Comparison of ENCODE assay signal across 9 cellular contexts in the genomic region with DNA sequence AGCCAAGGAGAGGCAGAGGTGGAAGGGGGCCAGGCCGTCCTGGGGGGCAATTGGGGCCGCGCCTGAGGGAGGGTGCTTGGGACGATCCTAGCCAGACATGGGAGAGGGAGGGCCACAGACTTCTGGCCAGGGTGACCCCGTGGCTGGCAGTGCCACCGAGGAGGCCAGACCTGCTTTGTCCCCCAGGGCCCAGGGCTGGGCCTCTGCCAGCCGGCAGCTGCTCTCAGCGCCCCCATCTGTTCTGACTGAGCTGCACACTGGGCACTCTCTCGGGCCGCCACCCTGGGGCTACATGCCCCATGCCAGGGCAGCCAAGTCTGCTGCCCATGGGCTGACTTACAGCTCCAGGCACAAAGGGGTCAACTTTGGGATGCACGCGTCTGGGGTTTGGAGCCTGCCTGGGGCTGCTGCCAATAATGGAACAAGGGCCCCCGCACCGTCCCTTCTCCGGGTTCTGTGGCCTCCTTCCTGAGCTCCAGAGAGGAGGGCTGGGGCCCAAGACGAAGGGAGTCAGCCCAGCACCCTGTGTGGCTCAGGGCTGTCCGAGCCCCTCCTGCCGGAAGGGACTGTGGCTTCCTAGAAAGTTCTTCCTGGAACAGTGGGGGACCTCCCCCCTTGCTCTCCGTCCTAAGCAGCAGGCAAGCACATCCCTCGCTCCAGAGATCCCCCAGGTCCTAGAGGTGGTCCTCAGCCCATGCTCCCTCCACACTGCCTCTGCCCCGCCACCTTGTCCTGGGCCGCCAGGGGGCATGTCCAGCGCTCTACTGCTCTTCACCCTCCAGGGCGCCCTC. TPM values are rescaled to one million over a fixed set of nuclear protein-coding genes. Genes with fewer than 3 reads are reported as not detected.
A peak's percentile ranks its signal among the peaks of the same experiment; 100 is the strongest.
DNase-seq lines count a peak whose midpoint lies in the region; ATAC-seq, FAIRE-seq and TF ChIP-seq lines count a peak whose summit lies in the region.
"Had no signal": no experiment of that assay in that cellular context is flagged by ENCODE, and none has a peak within 500 bp of the region (broad histone marks: within the 10 kb centered on the region; RNA-seq: fewer than 3 reads in every experiment).

No MANE protein-coding gene starts in this region.

- peak overlapping the region; percentile 74 to 97 (median 91) for H3K4me2 ChIP-seq in BLaER1 treated with 17β-estradiol and CSF1 and Interleukin-3, amounts not matched to agents 10 nM and 100 nM
- H3K4me2 ChIP-seq in Karpas-422 (ENCODE audit: low read depth, low read length, poor library complexity, severe bottlenecking) (peak overlapping the region; percentile 89), GM12878 (ENCODE audit: control insufficient read depth, insufficient read depth) (no peak overlapping the region)

- CTCF ChIA-PET in GM12878 (lab: Yijun Ruan, JAX), result interaction anchor here (0.7 to 1.5 kb wide), 3 partner anchors 9 to 28 kb away, joined by 3 to 8 read pairs (median 4); a partner anchor contains a TSS

- peaks cover 0 to 4% (median 0%) of the 10 kb centered on the region in 11 experiments; a peak in 1 of 22 replicates for H3K27me3 ChIP-seq in BLaER1 treated with 17β-estradiol and CSF1 and Interleukin-3, amounts not matched to agents 10 nM and 100 nM
- no peaks in the 10 kb centered on the region for H3K27me3 ChIP-seq in Karpas-422 (ENCODE audit: low read length)
- H3K27me3 ChIP-seq in GM12878 (replicated peaks in 1 of 2; ENCODE audit: control insufficient read depth in 2 of 2, insufficient read depth in 2 of 2, low read length in 1 of 2), result peaks cover 0 to 4% of the 10 kb centered on the region in 2 experiments; a peak in 1 of 4 replicates

- peak overlapping the region; percentile 3 to 78 (median 73); a peak in 14 of 22 replicates for H3K9ac ChIP-seq in BLaER1 treated with 17β-estradiol and CSF1 and Interleukin-3, amounts not matched to agents 10 nM and 100 nM
- H3K9ac ChIP-seq in Karpas-422 (ENCODE audit: low read length), result peak overlapping the region; percentile 71; the same call in 1 of the 2 replicates
- no peak overlapping the region for H3K9ac ChIP-seq in GM12878 (ENCODE audit: control insufficient read depth, insufficient read depth, low read length)

- SMC1A ChIA-PET in GM12878 (lab: Charles Lee; ENCODE audit: uncharacterized antibody, unreplicated experiment), result interaction anchor here (1.3 kb wide), 1 partner anchor 24 kb away, joined by 3 read pairs; no protein-coding TSS in a partner anchor

- H3K79me2 ChIP-seq in Karpas-422 (ENCODE audit: low read length), result no peaks in the 10 kb centered on the region
- H3K79me2 ChIP-seq in GM12878 (ENCODE audit: control insufficient read depth, insufficient read depth, low read length), result no peaks in the 10 kb centered on the region

- H3K4me3 Mint-ChIP-seq in immature natural killer cell, result peak overlapping the region in 4 of 5 donors; percentile 55 to 67 (median 60)
- H3K4me3 Mint-ChIP-seq in stimulated activated memory B cell treated with anti-CD40 and anti-IgM and Interleukin-4, amounts not matched to agents 10 μg/mL and 1 μg/mL and 100 μg/mL, for 72 hours, result peak overlapping the region; percentile 50

- RAD21 ChIA-PET in GM12878 (lab: Charles Lee; ENCODE audit: unreplicated experiment), result interaction anchor here (0.8 kb wide), 1 partner anchor 27 kb away, joined by 3 read pairs; a partner anchor contains a TSS

- peaks cover 0 to 3% (median 1%) of the 10 kb centered on the region in 3 donors for H3K27me3 Mint-ChIP-seq in immature natural killer cell (ENCODE audit: low read depth in 3 of 3)
- H3K27me3 Mint-ChIP-seq in stimulated activated memory B cell treated with anti-CD40 and anti-IgM and Interleukin-4, amounts not matched to agents 10 μg/mL and 1 μg/mL and 100 μg/mL, for 72 hours, result peaks cover 32% of the 10 kb centered on the region

- H3K27ac Mint-ChIP-seq in immature natural killer cell, result no peak overlapping the region
- H3K27ac Mint-ChIP-seq in stimulated activated memory B cell treated with anti-CD40 and anti-IgM and Interleukin-4, amounts not matched to agents 10 μg/mL and 1 μg/mL and 100 μg/mL, for 72 hours, result no peak overlapping the region

- 39% methylated on average over 24 of the region's 24 CpGs for WGBS in GM12878 (ENCODE audit: insufficient coverage, insufficient replicate concordance, low lambda C conversion rate, missing lambda C conversion rate)

- intact Hi-C loops in GM12878 (cut with micrococcal nuclease; ENCODE audit: unreplicated experiment), result no loop called here

- DNase-seq in Karpas-422 (peak; percentile 65), GM12878 (ENCODE audit: low read depth, low spot score) (no peak), immature natural killer cell (no peak), RCC 7860 (ENCODE audit: low spot score) (no peak), occipital lobe (lab: John Stamatoyannopoulos, UW) (no peak)

- peaks cover 0 to 9% (median 7%) of the 10 kb centered on the region in 11 experiments; a peak in 14 of 22 replicates for H3K36me3 ChIP-seq in BLaER1 treated with 17β-estradiol and CSF1 and Interleukin-3, amounts not matched to agents 10 nM and 100 nM
- H3K36me3 ChIP-seq in Karpas-422 (ENCODE audit: insufficient read depth, low read length) (no peaks in the 10 kb centered on the region), GM12878 (ENCODE audit: control insufficient read depth in 2 of 2, insufficient read depth in 2 of 2, low read length in 1 of 2) (no peaks in the 10 kb centered on the region)

- FAIRE-seq in GM12878 (lab: Jason Lieb, UNC), result no peak
- FAIRE-seq in RCC 7860 (lab: Jason Lieb, UNC), result no peak

- no peaks in the 10 kb centered on the region for H3K36me3 Mint-ChIP-seq in immature natural killer cell
- no peaks in the 10 kb centered on the region for H3K36me3 Mint-ChIP-seq in stimulated activated memory B cell treated with anti-CD40 and anti-IgM and Interleukin-4, amounts not matched to agents 10 μg/mL and 1 μg/mL and 100 μg/mL, for 72 hours
- H3K36me3 Mint-ChIP-seq: IgD-negative memory B cell had no signal

- no peak for TF ChIP-seq CTCF in GM12878 (IDR thresholded peaks at IDR 0.05 in 2 of 3, conservative IDR thresholded peaks at IDR 0.05 in 1 of 3; ENCODE audit: control insufficient read depth in 2 of 3, extremely low read depth in 1 of 3, insufficient read depth in 1 of 3, low read depth in 3 of 3, low read length in 3 of 3)

- TF ChIP-seq EP300 in GM12878 (IDR thresholded peaks at IDR 0.05; ENCODE audit: borderline replicate concordance in 1 of 2, control insufficient read depth in 1 of 2, low read depth in 2 of 2, low read length in 2 of 2), result no peak

- no TSS peak for BruUV-seq in GM12878 (replicated peaks; lab: Mats Ljungman, UMichigan)

- POLR2A ChIA-PET in GM12878 (lab: Charles Lee), result no interaction called here

- H3K9me2 ChIP-seq in Karpas-422 (replicated peaks; ENCODE audit: insufficient read depth, low read length), result no peaks in the 10 kb centered on the region

- H3K9me3 Mint-ChIP-seq in immature natural killer cell, result no peaks in the 10 kb centered on the region
- no peaks in the 10 kb centered on the region for H3K9me3 Mint-ChIP-seq in stimulated activated memory B cell treated with anti-CD40 and anti-IgM and Interleukin-4, amounts not matched to agents 10 μg/mL and 1 μg/mL and 100 μg/mL, for 72 hours
- H3K9me3 Mint-ChIP-seq: IgD-negative memory B cell had no signal

- H2AFZ ChIP-seq in Karpas-422 (ENCODE audit: low read length), result no peak overlapping the region
- H2AFZ ChIP-seq in GM12878 (ENCODE audit: control insufficient read depth, low read depth, low read length), result no peak overlapping the region

- H3K27ac ChIP-seq in BLaER1 treated with 17β-estradiol and CSF1 and Interleukin-3, amounts not matched to agents 10 nM and 100 nM, result no peak overlapping the region
- H3K27ac ChIP-seq in Karpas-422 (ENCODE audit: low read length), result no peak overlapping the region
- no peak overlapping the region for H3K27ac ChIP-seq in GM12878 (ENCODE audit: control insufficient read depth, insufficient read depth)

- H4K20me1 ChIP-seq in BLaER1 treated with 17β-estradiol and CSF1 and Interleukin-3, amounts not matched to agents 10 nM and 100 nM, result peaks cover 14 to 65% (median 24%) of the 10 kb centered on the region in 11 experiments; a peak in 20 of 22 replicates
- H4K20me1 ChIP-seq in Karpas-422 (ENCODE audit: insufficient read depth, low read depth, low read length), result peaks cover 4% of the 10 kb centered on the region; the same call in 1 of the 2 replicates
- H4K20me1 ChIP-seq in GM12878 (ENCODE audit: control insufficient read depth, insufficient read depth), result no peaks in the 10 kb centered on the region

- TF ChIP-seq POLR2A in GM12878 (IDR thresholded peaks at IDR 0.05; ENCODE audit: low read depth, low read length), result no peak

- TF ChIP-seq RAD21 in GM12878 (IDR thresholded peaks at IDR 0.05; ENCODE audit: insufficient read depth, low read depth, low read length), result no peak

- H3K4me3 ChIP-seq in BLaER1 treated with 17β-estradiol and CSF1 and Interleukin-3, amounts not matched to agents 10 nM and 100 nM, result peak overlapping the region in 9 of 10 experiments; percentile 57 to 79 (median 66); a peak in 15 of 20 replicates
- H3K4me3 ChIP-seq in Karpas-422 (ENCODE audit: low read length), result peak overlapping the region; percentile 75; the same call in 1 of the 2 replicates
- H3K4me3 ChIP-seq in GM12878, result no peak overlapping the region

- H3K4me1 ChIP-seq in BLaER1 treated with 17β-estradiol and CSF1 and Interleukin-3, amounts not matched to agents 10 nM and 100 nM, result peaks cover 33 to 55% (median 43%) of the 10 kb centered on the region in 10 experiments
- H3K4me1 ChIP-seq in Karpas-422 (ENCODE audit: low read length), result peaks cover 16% of the 10 kb centered on the region
- no peaks in the 10 kb centered on the region for H3K4me1 ChIP-seq in GM12878 (ENCODE audit: control insufficient read depth, insufficient read depth, low read length)

- ATAC-seq in GM12878 (peak; percentile 17; the same call in 2 of the 3 replicates), GM18519 (IDR thresholded peaks at IDR 0.05; ENCODE audit: low FRiP score, unreplicated experiment) (no peak)
- peak; percentile 2 for ATAC-seq in stimulated activated memory B cell treated with anti-CD40 and anti-IgM and Interleukin-4, amounts not matched to agents 10 μg/mL and 1 μg/mL and 100 μg/mL, for 72 hours

- no peaks in the 10 kb centered on the region for H3K4me1 Mint-ChIP-seq in immature natural killer cell
- peaks cover 7% of the 10 kb centered on the region for H3K4me1 Mint-ChIP-seq in stimulated activated memory B cell treated with anti-CD40 and anti-IgM and Interleukin-4, amounts not matched to agents 10 μg/mL and 1 μg/mL and 100 μg/mL, for 72 hours

- in situ Hi-C loops in GM12878 (cut with MboI), result no loop called here

- no peaks in the 10 kb centered on the region for H3K9me3 ChIP-seq in BLaER1 treated with 17β-estradiol and CSF1 and Interleukin-3, amounts not matched to agents 10 nM and 100 nM (replicated peaks in 1 of 11)
- H3K9me3 ChIP-seq in Karpas-422 (ENCODE audit: low read length) (no peaks in the 10 kb centered on the region), GM12878 (replicated peaks; ENCODE audit: control insufficient read depth, insufficient read depth, low read length) (no peaks in the 10 kb centered on the region)

RNA-seq across cellular contexts. Expression of a gene that starts 1.1 kb away (rescaled TPM):
- 2.8 and 5.3 TPM in 2 replicates for total RNA-seq in Karpas-422 (2014; rRNA removed; shearing (Covaris generic); ENCODE audit: low replicate concordance)
- total RNA-seq in GM12878 (2013; cell fraction: nucleolus; rRNA removed), result 0.96 TPM in 1 of 2 replicates, not detected in the other
- total RNA-seq in GM12878 (2014; rRNA removed) (not detected in 2 replicates), GM12878 (2014; rRNA removed; fragmentation: Illumina TruSeq; extraction: Trizol) (not detected in 2 replicates), GM12878 (2021) (0.28 TPM in 1 of 2 replicates, not detected in the other), occipital lobe (4.8 TPM)
- polyA plus RNA-seq in GM12878 (2011; ENCODE audit: low read depth), result not detected
- polyA plus RNA-seq in GM12878 (2011; rRNA removed) (0.19 and 0.39 TPM in 2 replicates), GM12878 (2014; fragmentation: Illumina TruSeq; extraction: Trizol) (0.12 TPM in 1 of 2 replicates, not detected in the other), GM12878 (2014; fragmentation: Nextera tagmentation; extraction: Ambion mirVana) (under 1 TPM in 1 of 2 experiments, not detected in 1; 0.11 TPM), GM12878 (2014; rRNA removed) (0.45 TPM in 1 of 2 replicates, not detected in the other), GM12878 (2016; fragmentation: Nextera tagmentation; extraction: Ambion mirVana) (not detected), immature natural killer cell (1 to 10 TPM in 2 of 3 donors, under 1 TPM in 1; 0.43 to 2.4 (median 1.2) TPM)
- 0.08 and 0.21 TPM in 2 replicates for polyA plus RNA-seq in GM12878 (2011; cell fraction: cytosol; rRNA removed)
- polyA plus RNA-seq in GM12878 (2011; cell fraction: nucleus; rRNA removed), result 0.87 and 1.3 TPM in 2 replicates
- 0.22 and 0.65 TPM in 2 replicates for polyA plus RNA-seq in GM12878 (2012)
- polyA minus RNA-seq in GM12878 (2011; rRNA and poly(A)+ RNA removed), result 0.10 TPM in 1 of 2 replicates, not detected in the other
- not detected in 2 replicates for polyA minus RNA-seq in GM12878 (2011; cell fraction: cytosol; rRNA and poly(A)+ RNA removed)
- polyA minus RNA-seq in GM12878 (2011; cell fraction: nucleus; rRNA and poly(A)+ RNA removed), result 0.38 TPM in 1 of 2 replicates, not detected in the other
- polyA plus RNA-seq: IgD-negative memory B cell had no signal

RNA-seq across cellular contexts. Expression of a gene that starts 27.8 kb away (rescaled TPM):
- total RNA-seq in Karpas-422 (2014; rRNA removed; shearing (Covaris generic); ENCODE audit: low replicate concordance), result 68.1 and 212 TPM in 2 replicates
- total RNA-seq in GM12878 (2013; cell fraction: nucleolus; rRNA removed), result 37.5 and 51.8 TPM in 2 replicates
- 182 and 197 TPM in 2 replicates for total RNA-seq in GM12878 (2014; rRNA removed)
- total RNA-seq in GM12878 (2014; rRNA removed; fragmentation: Illumina TruSeq; extraction: Trizol), result 18.8 and 26.6 TPM in 2 replicates
- total RNA-seq in GM12878 (2021), result 128 and 137 TPM in 2 replicates
- 32.1 TPM for polyA plus RNA-seq in GM12878 (2011; ENCODE audit: low read depth)
- 29.6 and 75.5 TPM in 2 replicates for polyA plus RNA-seq in GM12878 (2011; rRNA removed)
- polyA plus RNA-seq in GM12878 (2011; cell fraction: cytosol; rRNA removed), result 159 and 299 TPM in 2 replicates
- 166 and 180 TPM in 2 replicates for polyA plus RNA-seq in GM12878 (2011; cell fraction: nucleus; rRNA removed)
- polyA plus RNA-seq in GM12878 (2012), result 63.7 and 67.4 TPM in 2 replicates
- 4.0 and 7.6 TPM in 2 replicates for polyA plus RNA-seq in GM12878 (2014; fragmentation: Illumina TruSeq; extraction: Trizol)
- 10 to 100 TPM in 1 of 2 experiments, 1 to 10 TPM in 1; 4.6 to 30.6 TPM for polyA plus RNA-seq in GM12878 (2014; fragmentation: Nextera tagmentation; extraction: Ambion mirVana)
- polyA plus RNA-seq in GM12878 (2014; rRNA removed), result 173 and 207 TPM in 2 replicates
- 100 to 1,000 TPM; 270 to 282 TPM for polyA plus RNA-seq in GM12878 (2016; fragmentation: Nextera tagmentation; extraction: Ambion mirVana)
- 23.3 and 46.5 TPM in 2 replicates for polyA minus RNA-seq in GM12878 (2011; rRNA and poly(A)+ RNA removed)
- polyA minus RNA-seq in GM12878 (2011; cell fraction: cytosol; rRNA and poly(A)+ RNA removed), result 29.1 and 29.4 TPM in 2 replicates
- polyA minus RNA-seq in GM12878 (2011; cell fraction: nucleus; rRNA and poly(A)+ RNA removed), result 18.7 and 28.8 TPM in 2 replicates
- polyA plus RNA-seq in immature natural killer cell, result 100 to 1,000 TPM; 155 to 321 (median 203) TPM
- total RNA-seq in occipital lobe, result 21.2 TPM

RNA-seq across cellular contexts. Expression of a gene that starts 35.8 kb away (rescaled TPM):
- 2.3 and 4.4 TPM in 2 replicates for total RNA-seq in Karpas-422 (2014; rRNA removed; shearing (Covaris generic); ENCODE audit: low replicate concordance)
- total RNA-seq in GM12878 (2013; cell fraction: nucleolus; rRNA removed), result 37.0 and 50.2 TPM in 2 replicates
- 16.3 and 21.1 TPM in 2 replicates for total RNA-seq in GM12878 (2014; rRNA removed)
- 5.7 and 5.8 TPM in 2 replicates for total RNA-seq in GM12878 (2014; rRNA removed; fragmentation: Illumina TruSeq; extraction: Trizol)
- 42.7 and 43.2 TPM in 2 replicates for total RNA-seq in GM12878 (2021)
- polyA plus RNA-seq in GM12878 (2011; ENCODE audit: low read depth), result 3.7 TPM
- 3.8 and 7.6 TPM in 2 replicates for polyA plus RNA-seq in GM12878 (2011; rRNA removed)
- polyA plus RNA-seq in GM12878 (2011; cell fraction: cytosol; rRNA removed), result 10.7 and 17.5 TPM in 2 replicates
- 60.3 and 71.2 TPM in 2 replicates for polyA plus RNA-seq in GM12878 (2011; cell fraction: nucleus; rRNA removed)
- 14.3 and 21.6 TPM in 2 replicates for polyA plus RNA-seq in GM12878 (2012)
- 2.7 and 5.3 TPM in 2 replicates for polyA plus RNA-seq in GM12878 (2014; fragmentation: Illumina TruSeq; extraction: Trizol)
- polyA plus RNA-seq in GM12878 (2014; fragmentation: Nextera tagmentation; extraction: Ambion mirVana), result 1 to 10 TPM in 1 of 2 experiments, under 1 TPM in 1; 0.72 to 2.1 TPM
- polyA plus RNA-seq in GM12878 (2014; rRNA removed), result 28.2 and 33.9 TPM in 2 replicates
- 1 to 10 TPM; 8.9 to 9.1 TPM for polyA plus RNA-seq in GM12878 (2016; fragmentation: Nextera tagmentation; extraction: Ambion mirVana)
- polyA minus RNA-seq in GM12878 (2011; rRNA and poly(A)+ RNA removed), result 6.9 and 11.0 TPM in 2 replicates
- polyA minus RNA-seq in GM12878 (2011; cell fraction: cytosol; rRNA and poly(A)+ RNA removed), result 4.5 and 10.3 TPM in 2 replicates
- 9.9 and 14.4 TPM in 2 replicates for polyA minus RNA-seq in GM12878 (2011; cell fraction: nucleus; rRNA and poly(A)+ RNA removed)
- 1 to 10 TPM in 2 of 3 donors, not detected in 1; 1.5 to 2.5 TPM for polyA plus RNA-seq in immature natural killer cell
- 8.4 TPM for total RNA-seq in occipital lobe
